ENCODE assay signal across 1 cellular context in the genomic region with DNA sequence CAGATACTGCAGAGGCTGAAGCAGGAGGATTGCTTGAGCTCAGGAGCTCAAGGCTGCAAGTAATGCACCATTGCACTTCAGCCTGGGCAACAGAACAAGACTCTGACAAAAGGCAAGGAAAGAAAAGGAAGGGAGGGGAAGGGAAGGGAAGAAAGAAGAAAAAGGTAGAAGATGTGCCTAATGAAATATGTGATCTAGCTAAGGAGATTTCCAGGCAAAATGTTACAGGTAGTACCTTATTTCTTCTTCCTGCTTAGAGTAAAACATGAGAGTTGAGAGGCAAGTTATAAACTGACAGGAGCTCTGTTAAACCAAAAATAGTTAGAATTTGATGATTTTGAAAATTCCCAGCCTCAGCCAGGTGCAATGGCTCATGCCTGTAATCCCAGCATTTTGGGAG.
TF ChIP-seq lines count a peak whose summit lies in the region.

No MANE protein-coding gene starts in this region.

TF ChIP-seq in HepG2, 621 proteins besides CTCF, POLR2A, EP300 and RAD21:
- TF ChIP-seq MIXL1 (CRISPR knock-in tag; IDR thresholded peaks at IDR 0.05) (no peak), MAFK (conservative IDR thresholded peaks at IDR 0.05 in 1 of 2, IDR thresholded peaks at IDR 0.05 in 1 of 2; ENCODE audit: low read length in 2 of 2) (no peak), ZFX (CRISPR knock-in tag; IDR thresholded peaks at IDR 0.05; ENCODE audit: low read depth) (no peak), PCBP1 (IDR thresholded peaks at IDR 0.05; ENCODE audit: borderline replicate concordance, low read depth, low read length) (0 out of 2 replicates have a peak, but pooled peaks have one; percentile 74), KMT2B (CRISPR knock-in tag; IDR thresholded peaks at IDR 0.05) (no peak), HNRNPK (IDR thresholded peaks at IDR 0.05; ENCODE audit: low read depth, low read length, poor library complexity, severe bottlenecking) (peak; percentile 96), SCMH1 (CRISPR knock-in tag; IDR thresholded peaks at IDR 0.05; ENCODE audit: borderline replicate concordance) (no peak)
- TF ChIP-seq, protein P1, sequence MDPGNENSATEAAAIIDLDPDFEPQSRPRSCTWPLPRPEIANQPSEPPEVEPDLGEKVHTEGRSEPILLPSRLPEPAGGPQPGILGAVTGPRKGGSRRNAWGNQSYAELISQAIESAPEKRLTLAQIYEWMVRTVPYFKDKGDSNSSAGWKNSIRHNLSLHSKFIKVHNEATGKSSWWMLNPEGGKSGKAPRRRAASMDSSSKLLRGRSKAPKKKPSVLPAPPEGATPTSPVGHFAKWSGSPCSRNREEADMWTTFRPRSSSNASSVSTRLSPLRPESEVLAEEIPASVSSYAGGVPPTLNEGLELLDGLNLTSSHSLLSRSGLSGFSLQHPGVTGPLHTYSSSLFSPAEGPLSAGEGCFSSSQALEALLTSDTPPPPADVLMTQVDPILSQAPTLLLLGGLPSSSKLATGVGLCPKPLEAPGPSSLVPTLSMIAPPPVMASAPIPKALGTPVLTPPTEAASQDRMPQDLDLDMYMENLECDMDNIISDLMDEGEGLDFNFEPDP (CRISPR knock-in tag; conservative IDR thresholded peaks at IDR 0.05): no peak
